In genomic region chr11:118227865-118228785, GRCh38 we compare ENCODE assay signal across 1 cellular context.
A peak's percentile ranks its signal among the peaks of the same experiment; 100 is the strongest.
TF ChIP-seq lines count a peak whose summit lies in the region.

No MANE protein-coding gene starts in this region.

TF ChIP-seq in GM12878, 131 proteins besides CTCF, POLR2A, EP300 and RAD21 (continued from another document and continues in another):
- TF ChIP-seq ZBTB40 (IDR thresholded peaks at IDR 0.05; ENCODE audit: borderline replicate concordance): peak; percentile 64; the same call in 1 of the 2 replicates
- no peak for TF ChIP-seq LARP7 (IDR thresholded peaks at IDR 0.05)
- peak; percentile 93 for TF ChIP-seq MTA2 (IDR thresholded peaks at IDR 0.05; ENCODE audit: low read depth)
- peak; percentile 69; the same call in 1 of the 2 replicates for TF ChIP-seq RELB (IDR thresholded peaks at IDR 0.05; ENCODE audit: low read depth)
- TF ChIP-seq WRNIP1 (IDR thresholded peaks at IDR 0.05; ENCODE audit: borderline replicate concordance, low read depth, low read length): no peak
- no peak for TF ChIP-seq HDAC6 (IDR thresholded peaks at IDR 0.05; ENCODE audit: unreplicated experiment)
- 0 out of 2 replicates have a peak, but pooled peaks have one; percentile 85 for TF ChIP-seq SMARCA5 (IDR thresholded peaks at IDR 0.05)
- peak; percentile 94 for TF ChIP-seq TBL1XR1 (IDR thresholded peaks at IDR 0.05; ENCODE audit: low read depth, low read length)
- TF ChIP-seq IKZF1 (conservative IDR thresholded peaks at IDR 0.05): peak; percentile 84
- no peak; the same call in 1 of the 2 replicates for TF ChIP-seq IRF5 (IDR thresholded peaks at IDR 0.05; ENCODE audit: borderline replicate concordance)
- no peak for TF ChIP-seq JUND (IDR thresholded peaks at IDR 0.05; ENCODE audit: low read depth, low read length)
- TF ChIP-seq BHLHE40 (IDR thresholded peaks at IDR 0.05; ENCODE audit: borderline replicate concordance in 1 of 2, low read depth in 2 of 2, low read length in 1 of 2): peak; percentile 100
- TF ChIP-seq CREB1 (IDR thresholded peaks at IDR 0.05; ENCODE audit: low read depth): 0 out of 2 replicates have a peak, but pooled peaks have one; percentile 23
- peak; percentile 89 for TF ChIP-seq BCL11A (IDR thresholded peaks at IDR 0.05; ENCODE audit: low read depth, low read length)
- TF ChIP-seq ZNF384 (IDR thresholded peaks at IDR 0.05; ENCODE audit: borderline replicate concordance, low read depth, low read length): peak; percentile 35; the same call in 1 of the 2 replicates
- no peak for TF ChIP-seq ZSCAN29 (IDR thresholded peaks at IDR 0.05)
- TF ChIP-seq YBX1 (IDR thresholded peaks at IDR 0.05): no peak
- peak; percentile 66 for TF ChIP-seq CHD2 (IDR thresholded peaks at IDR 0.05; ENCODE audit: borderline replicate concordance, low read depth, low read length)
- no peak for TF ChIP-seq SMAD1 (IDR thresholded peaks at IDR 0.05; ENCODE audit: low read depth, partially characterized antibody)
- TF ChIP-seq POLR2AphosphoS5 (IDR thresholded peaks at IDR 0.05; ENCODE audit: low read length): no peak
- 0 out of 2 replicates have a peak, but pooled peaks have one; percentile 23 for TF ChIP-seq PML (IDR thresholded peaks at IDR 0.05; ENCODE audit: low read length)
- TF ChIP-seq ZBTB11 (CRISPR knock-in tag; IDR thresholded peaks at IDR 0.05): no peak
- TF ChIP-seq ZBTB33 (IDR thresholded peaks at IDR 0.05): no peak
- no peak for TF ChIP-seq PRDM15 (CRISPR knock-in tag; IDR thresholded peaks at IDR 0.05)
- TF ChIP-seq SKIL (IDR thresholded peaks at IDR 0.05; ENCODE audit: low read depth, poor library complexity, severe bottlenecking): peak; percentile 99
- peak; percentile 32 for TF ChIP-seq SP1 (IDR thresholded peaks at IDR 0.05; ENCODE audit: low read depth, low read length)
- no peak for TF ChIP-seq GABPA (IDR thresholded peaks at IDR 0.05; ENCODE audit: low read depth)
- TF ChIP-seq MEF2B (IDR thresholded peaks at IDR 0.05; ENCODE audit: partially characterized antibody, poor library complexity, severe bottlenecking): peak; percentile 66
- 0 out of 2 replicates have a peak, but pooled peaks have one; percentile 60 for TF ChIP-seq NFXL1 (IDR thresholded peaks at IDR 0.05; ENCODE audit: borderline replicate concordance)
- TF ChIP-seq DPF2 (IDR thresholded peaks at IDR 0.05): peak; percentile 71
- TF ChIP-seq MLLT1 (IDR thresholded peaks at IDR 0.05): peak; percentile 91
- peak; percentile 43 for TF ChIP-seq JUNB (IDR thresholded peaks at IDR 0.05)
- TF ChIP-seq CBFB (IDR thresholded peaks at IDR 0.05; ENCODE audit: low read depth): peak; percentile 74; the same call in 1 of the 2 replicates
- TF ChIP-seq ZZZ3 (IDR thresholded peaks at IDR 0.05; ENCODE audit: control insufficient read depth, insufficient read length, low read depth): no peak
- TF ChIP-seq SREBF1 (IDR thresholded peaks at IDR 0.05; ENCODE audit: low read length): no peak
- 0 out of 2 replicates have a peak, but pooled peaks have one; percentile 47 for TF ChIP-seq TCF12 (IDR thresholded peaks at IDR 0.05; ENCODE audit: low read depth, low read length)
- TF ChIP-seq MAX (IDR thresholded peaks at IDR 0.05; ENCODE audit: low read depth, low read length): 0 out of 2 replicates have a peak, but pooled peaks have one; percentile 30
- TF ChIP-seq TCF7 (IDR thresholded peaks at IDR 0.05; ENCODE audit: borderline replicate concordance): no peak
